In the genomic region with DNA sequence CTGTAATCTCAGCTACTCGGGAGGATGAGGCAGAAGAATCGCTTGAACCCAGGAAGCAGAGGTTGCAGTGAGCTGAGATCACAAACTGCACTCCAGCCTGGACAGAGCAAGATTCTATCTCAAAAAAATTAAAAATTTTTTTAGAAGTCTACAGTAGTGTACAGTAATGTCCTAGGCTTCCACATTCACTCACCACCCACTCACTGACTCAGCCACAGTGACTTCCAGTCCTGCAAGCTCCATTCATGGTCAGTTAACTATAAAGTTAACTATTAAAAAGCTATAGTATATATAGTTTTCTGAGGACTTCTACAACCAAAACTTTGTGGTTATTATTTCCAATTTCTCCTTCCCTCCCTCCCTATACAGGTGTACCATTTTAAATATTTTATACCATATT, we compare ENCODE assay signal across 22 cellular contexts. TPM values are rescaled to one million over a fixed set of nuclear protein-coding genes. Genes with fewer than 3 reads are reported as not detected.
DNase-seq lines count a peak whose midpoint lies in the region; ATAC-seq and TF ChIP-seq lines count a peak whose summit lies in the region.
"Had no signal": no experiment of that assay in that cellular context is flagged by ENCODE, and none has a peak within 500 bp of the region (broad histone marks: within the 10 kb centered on the region; RNA-seq: fewer than 3 reads in every experiment).

No MANE protein-coding gene starts in this region.

- peak; percentile 50 for DNase-seq in AG10803 (ENCODE audit: low read depth)
- DNase-seq in HK-2 (ENCODE audit: unreplicated experiment), result peak; percentile 44
- peak; percentile 41 for DNase-seq in astrocyte of the spinal cord (ENCODE audit: low read depth, low spot score)
- peak; percentile 10 for DNase-seq in foreskin melanocyte
- DNase-seq in heart left ventricle, result no peak
- DNase-seq in sigmoid colon, result no peak
- DNase-seq in GM19240 (ENCODE audit: insufficient read length, low spot score), result no peak
- DNase-seq: activated CD4-positive, CD25-positive, alpha-beta regulatory T cell; activated effector memory CD4-positive, alpha-beta T cell treated with Interleukin-2 at 50 U/mL for 16 hours; colonic mucosa; GF-D8; H7; kidney; midbrain; right cardiac atrium; stimulated activated CD4-positive, alpha-beta T cell treated with anti-CD3 and anti-CD28 coated beads, Interleukin-2, amount 100 ng/mL, for 24 hours; T-helper 2 cell had no signal

- TF ChIP-seq CTCF in AG10803 (conservative IDR thresholded peaks at IDR 0.05; ENCODE audit: low read length) (no peak), astrocyte of the spinal cord (IDR thresholded peaks at IDR 0.05; ENCODE audit: low read depth, low read length) (no peak), heart left ventricle (IDR thresholded peaks at IDR 0.05) (no peak), sigmoid colon (IDR thresholded peaks at IDR 0.05) (no peak)

- H3K27me3 ChIP-seq in heart left ventricle, result no peaks in the 10 kb centered on the region
- no peaks in the 10 kb centered on the region for H3K27me3 ChIP-seq in sigmoid colon
- H3K27me3 ChIP-seq: colonic mucosa, hepatocyte, suprapubic skin had no signal

- peaks cover 0 to 3% (median 0%) of the 10 kb centered on the region in 12 donors for H3K4me1 ChIP-seq in heart left ventricle
- no peaks in the 10 kb centered on the region for H3K4me1 ChIP-seq in sigmoid colon
- H3K4me1 ChIP-seq: colonic mucosa, suprapubic skin had no signal

- H3K36me3 ChIP-seq in heart left ventricle, result peaks cover 0 to 4% (median 0%) of the 10 kb centered on the region in 9 donors
- H3K36me3 ChIP-seq in sigmoid colon, result no peaks in the 10 kb centered on the region
- H3K36me3 ChIP-seq: colonic mucosa, suprapubic skin had no signal

- 96 to 100% (median 99%) methylated on average over 2 of the region's 2 CpGs for whole genome bisulfite sequencing in heart left ventricle, 4 donors
- WGBS in sigmoid colon, 2 donors, result 98 to 99% methylated on average over 2 of the region's 2 CpGs

- intact Hi-C loops in heart left ventricle (cut with DNase I) (no loop called here), sigmoid colon (cut with DNase I) (no loop called here)

- TF ChIP-seq POLR2A in heart left ventricle (IDR thresholded peaks at IDR 0.05) (no peak), sigmoid colon (IDR thresholded peaks at IDR 0.05) (no peak)

- no peak overlapping the region for H3K27ac ChIP-seq in heart left ventricle
- H3K27ac ChIP-seq in sigmoid colon, result no peak overlapping the region
- H3K27ac ChIP-seq: colonic mucosa, hepatocyte, RWPE1, suprapubic skin had no signal

- H3K4me3 ChIP-seq in AG10803 (ENCODE audit: low read length) (no peak overlapping the region), astrocyte of the spinal cord (ENCODE audit: low read depth, low read length) (no peak overlapping the region), heart left ventricle (no peak overlapping the region), sigmoid colon (no peak overlapping the region)
- H3K4me3 ChIP-seq: colonic mucosa, hepatocyte, suprapubic skin had no signal

- no peak for ATAC-seq in heart left ventricle
- no peak for ATAC-seq in activated CD4-positive, CD25-positive, alpha-beta regulatory T cell treated with anti-CD3 and anti-CD28 coated beads, Interleukin-2, amount 50 U/mL, for 24 hours
- ATAC-seq: right cardiac atrium had no signal

- H3K9me3 ChIP-seq in heart left ventricle (no peaks in the 10 kb centered on the region), sigmoid colon (no peaks in the 10 kb centered on the region)
- H3K9me3 ChIP-seq: colonic mucosa, suprapubic skin had no signal

- in situ Hi-C loops in astrocyte of the spinal cord (cut with HindIII; ENCODE audit: low sequenced_read_pairs), result no loop called here

- TF ChIP-seq EP300 in sigmoid colon (IDR thresholded peaks at IDR 0.05), result no peak

RNA-seq across cellular contexts. Expression of a gene that starts 34.7 kb away (rescaled TPM):
- total RNA-seq in heart left ventricle (not detected), sigmoid colon (not detected)
- polyA plus RNA-seq in heart left ventricle (not detected), sigmoid colon (not detected)
- total RNA-seq: colonic mucosa, endothelial cell of umbilical vein, H7, kidney, right cardiac atrium, suprapubic skin had no signal
- polyA plus RNA-seq: endothelial cell of umbilical vein, hepatocyte, right cardiac atrium had no signal

Comparison
In these comparisons a context has a peak if more than half of its experiments do, and no peak if none do; other contexts are left out.
1. DNase-seq: peak in AG10803 (single experiment), HK-2 (single experiment), astrocyte of the spinal cord (single experiment) and foreskin melanocyte (single experiment); none in heart left ventricle (0 of 5), sigmoid colon (single experiment) and GM19240 (single experiment).